10 cellular contexts compared by ENCODE assay signal in the genomic region with DNA sequence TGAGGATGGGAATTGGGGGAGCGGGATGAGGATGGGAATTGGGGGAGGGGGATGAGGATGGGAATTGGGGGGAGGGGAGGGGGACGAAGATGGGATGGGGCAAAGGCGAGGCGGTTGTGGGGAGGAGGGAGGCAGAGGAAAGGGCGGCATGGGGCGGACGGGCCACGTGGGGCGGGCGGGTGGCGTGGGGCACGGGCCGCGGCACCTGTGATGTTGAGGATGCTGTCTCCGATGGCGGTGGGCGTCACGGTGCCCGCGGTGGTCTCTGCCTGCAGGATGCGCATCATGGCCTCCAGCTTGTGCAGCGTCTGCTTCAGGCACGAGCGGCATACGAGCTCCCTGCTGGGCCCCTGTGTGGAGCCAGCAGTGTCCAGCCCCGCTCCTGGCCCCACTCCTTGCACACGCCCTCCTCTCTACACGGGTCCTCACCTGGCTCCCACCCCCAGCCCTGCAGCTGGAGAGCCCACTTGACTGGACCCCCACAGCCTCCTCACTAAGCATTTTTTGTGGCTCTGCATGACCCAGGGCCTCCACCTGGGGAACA. TPM values are rescaled to one million over a fixed set of nuclear protein-coding genes. Genes with fewer than 3 reads are reported as not detected.
A peak's percentile ranks its signal among the peaks of the same experiment; 100 is the strongest.
DNase-seq lines count a peak whose midpoint lies in the region; ATAC-seq and TF ChIP-seq lines count a peak whose summit lies in the region.
"Not testable (repeated sequence)": the region's sequence is repeated elsewhere in the genome, so short reads cannot be mapped to it uniquely, and the experiment has no call there.
"Had no signal": no experiment of that assay in that cellular context is flagged by ENCODE, and none has a peak within 500 bp of the region (broad histone marks: within the 10 kb centered on the region; RNA-seq: fewer than 3 reads in every experiment).

No MANE protein-coding gene starts in this region.

- intact Hi-C loops in Right ventricle myocardium inferior (cut with DNase I); left colon (cut with DNase I, micrococcal nuclease); lower lobe of right lung (cut with DNase I); sciatic nerve (cut with DNase I): not testable (repeated sequence)

- not testable (repeated sequence) for H3K4me3 ChIP-seq in DND-41 (ENCODE audit: low read depth in 1 of 2, low read length in 2 of 2); lower lobe of right lung

- peak; percentile 37; the same call in 1 of the 3 replicates for ATAC-seq in DND-41 (ENCODE audit: insufficient read depth, low read depth)
- peak; percentile 60 for ATAC-seq in esophagus mucosa
- ATAC-seq in Right ventricle myocardium inferior: peak; percentile 46
- peak; percentile 25 for ATAC-seq in left colon
- peak; percentile 21 to 70 for ATAC-seq in lower lobe of right lung
- peak; percentile 48 for ATAC-seq in sciatic nerve
- peak; percentile 67 for ATAC-seq in stimulated activated naive CD8-positive, alpha-beta T cell treated with anti-CD3 and anti-CD28 coated beads, Interleukin-15, amount 100 ng/mL, for 72 hours

- H3K36me3 ChIP-seq in DND-41 (ENCODE audit: insufficient read depth, low read length); lower lobe of right lung: not testable (repeated sequence)

- not testable (repeated sequence) for H3K9me3 Mint-ChIP-seq in stimulated activated naive CD8-positive, alpha-beta T cell treated with anti-CD3 and anti-CD28 coated beads, Interleukin-15, amount 100 ng/mL, for 72 hours

- H3K4me2 ChIP-seq in DND-41 (ENCODE audit: insufficient read depth, low read length): not testable (repeated sequence)

- DNase-seq in DND-41; Right ventricle myocardium inferior (ENCODE audit: missing footprints); left colon; sciatic nerve (ENCODE audit: low spot score); stimulated activated naive CD8-positive, alpha-beta T cell treated with anti-CD3 and anti-CD28 coated beads, Interleukin-15, amount 100 ng/mL, for 72 hours: not testable (repeated sequence)
- peak; percentile 2 for DNase-seq in lower lobe of right lung

- not testable (repeated sequence) for H3K27me3 ChIP-seq in DND-41 (ENCODE audit: insufficient read depth, low read length, poor library complexity); lower lobe of right lung (ENCODE audit: low read depth)

- not testable (repeated sequence) for H3K79me2 ChIP-seq in DND-41 (ENCODE audit: insufficient read depth, low read length)

- not testable (repeated sequence) for H3K4me1 Mint-ChIP-seq in stimulated activated naive CD8-positive, alpha-beta T cell treated with anti-CD3 and anti-CD28 coated beads, Interleukin-15, amount 100 ng/mL, for 72 hours

- not testable (repeated sequence) for TF ChIP-seq CTCF in DND-41 (IDR thresholded peaks at IDR 0.05; ENCODE audit: borderline replicate concordance, extremely low read depth, low read length, poor library complexity, severe bottlenecking); lower lobe of right lung (IDR thresholded peaks at IDR 0.05)

- not testable (repeated sequence) for H3K9me3 ChIP-seq in DND-41 (ENCODE audit: insufficient read depth, low read length, severe bottlenecking); lower lobe of right lung

- H2AFZ ChIP-seq in DND-41 (ENCODE audit: low read depth, low read length): not testable (repeated sequence)

- not testable (repeated sequence) for H4K20me1 ChIP-seq in DND-41 (ENCODE audit: insufficient read depth, low read length)

- not testable (repeated sequence) for H3K27ac ChIP-seq in DND-41 (ENCODE audit: low read length); lower lobe of right lung

- H3K4me3 Mint-ChIP-seq in stimulated activated naive CD8-positive, alpha-beta T cell treated with anti-CD3 and anti-CD28 coated beads, Interleukin-15, amount 100 ng/mL, for 72 hours: not testable (repeated sequence)

- H3K27ac Mint-ChIP-seq in stimulated activated naive CD8-positive, alpha-beta T cell treated with anti-CD3 and anti-CD28 coated beads, Interleukin-15, amount 100 ng/mL, for 72 hours: not testable (repeated sequence)

- not testable (repeated sequence) for H3K9ac ChIP-seq in DND-41 (ENCODE audit: low read depth, low read length)

- not testable (repeated sequence) for H3K4me1 ChIP-seq in DND-41 (ENCODE audit: insufficient read depth, low read length); lower lobe of right lung

- not testable (repeated sequence) for H3K27me3 Mint-ChIP-seq in stimulated activated naive CD8-positive, alpha-beta T cell treated with anti-CD3 and anti-CD28 coated beads, Interleukin-15, amount 100 ng/mL, for 72 hours

RNA-seq across cellular contexts. Expression of gene NPIPA8, which starts 5.0 kb away (rescaled TPM):
- total RNA-seq in esophagus mucosa (5.8 TPM), Right ventricle myocardium inferior (0.16 TPM), left colon (under 1 TPM; 0.52 to 0.59 TPM), lower lobe of right lung (0.80 TPM), sciatic nerve (1.6 TPM)
- total RNA-seq: Calu3, GM12878, H7 had no signal
